9 cellular contexts compared by ENCODE assay signal in the genomic region with DNA sequence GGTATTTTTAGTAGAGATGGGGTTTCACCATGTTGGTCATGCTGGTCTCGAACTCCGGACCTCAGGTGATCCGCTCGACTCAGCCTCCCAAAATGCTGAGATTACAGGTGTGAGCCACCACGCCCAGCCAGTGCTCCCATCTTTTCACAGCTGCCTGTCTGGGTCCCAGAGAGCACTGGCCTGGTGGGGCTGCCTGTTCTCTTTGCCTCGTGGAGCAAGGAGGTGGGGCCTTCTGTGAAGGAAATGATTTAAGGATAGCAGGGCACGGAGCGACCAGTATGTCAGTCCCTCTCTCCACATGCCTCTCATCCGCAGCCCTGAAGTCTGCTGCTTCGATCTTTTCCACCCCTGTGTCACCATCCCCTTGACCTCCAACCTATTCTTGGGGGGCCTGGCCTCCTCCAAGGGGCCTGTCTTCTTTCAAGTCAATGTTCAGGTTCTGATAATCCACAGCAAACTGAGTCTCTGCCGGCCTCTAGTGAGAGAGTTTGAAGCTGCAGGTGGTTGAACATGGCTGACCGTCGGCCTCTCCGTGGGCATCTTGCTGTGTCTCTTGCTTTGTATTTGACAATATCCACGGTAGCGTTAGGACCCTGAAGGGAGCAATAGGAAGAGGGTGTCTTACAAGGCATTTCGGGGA. TPM values are rescaled to one million over a fixed set of nuclear protein-coding genes. Genes with fewer than 3 reads are reported as not detected.
DNase-seq lines count a peak whose midpoint lies in the region; ATAC-seq and TF ChIP-seq lines count a peak whose summit lies in the region.
"Had no signal": no experiment of that assay in that cellular context is flagged by ENCODE, and none has a peak within 500 bp of the region (broad histone marks: within the 10 kb centered on the region; RNA-seq: fewer than 3 reads in every experiment).

No MANE protein-coding gene starts in this region.

- no peak overlapping the region for H2BK120ac ChIP-seq in trophoblast cell (ENCODE audit: insufficient read depth, low read length, poor library complexity)

- CTCF ChIA-PET in Panc1 (lab: Charles Lee): interaction anchor here (0.7 to 1.4 kb wide), 3 partner anchors 36 to 69 kb away, joined by 3 to 8 read pairs (median 4); no protein-coding TSS in a partner anchor

- H3K4ac ChIP-seq in trophoblast cell (ENCODE audit: low read depth, low read length): no peak overlapping the region

- WGBS in trophoblast cell (ENCODE audit: extremely low coverage, insufficient coverage, insufficient read length): no CpG with 5 or more reads among the region's 17 CpGs

- no peak overlapping the region for H3K14ac ChIP-seq in trophoblast cell (ENCODE audit: low read length)

- no peaks in the 10 kb centered on the region for H3K79me1 ChIP-seq in trophoblast cell (ENCODE audit: low read length)

- H4K8ac ChIP-seq in trophoblast cell (ENCODE audit: low read depth, low read length): no peak overlapping the region

- peak; percentile 43 for TF ChIP-seq CTCF in GM06990 (IDR thresholded peaks at IDR 0.05; ENCODE audit: insufficient read depth, low read length, poor library complexity, severe bottlenecking)
- peak; percentile 88 for TF ChIP-seq CTCF in Panc1 (IDR thresholded peaks at IDR 0.05)

- no peak overlapping the region for H2BK5ac ChIP-seq in trophoblast cell (ENCODE audit: low read depth, low read length, poor library complexity)

- H3K18ac ChIP-seq in trophoblast cell (ENCODE audit: low read length): no peak overlapping the region

- H2BK12ac ChIP-seq in trophoblast cell (ENCODE audit: low read length): peak overlapping the region; percentile 24

- intact Hi-C loops in Panc1 (cut with micrococcal nuclease; ENCODE audit: unreplicated experiment): loop anchor here (1.0 kb wide), 1 partner anchor 63 kb away; no protein-coding TSS in a partner anchor

- H3K36me3 ChIP-seq in GM06990 (ENCODE audit: control insufficient read depth, insufficient read depth, low read length) (no peaks in the 10 kb centered on the region), Panc1 (ENCODE audit: control insufficient read depth, insufficient read depth, low read length) (no peaks in the 10 kb centered on the region), trophoblast cell (ENCODE audit: control insufficient read depth in 1 of 2, insufficient read depth in 2 of 2, low read length in 2 of 2) (peaks cover 9% of the 10 kb centered on the region in 2 experiments)

- H3K9me3 ChIP-seq in Panc1 (ENCODE audit: control insufficient read depth, insufficient read depth, low read depth, low read length): no peaks in the 10 kb centered on the region
- H3K9me3 ChIP-seq in trophoblast cell (ENCODE audit: insufficient read depth, low read depth, low read length): peaks cover 4% of the 10 kb centered on the region
- H3K9me3 ChIP-seq: mucosa of descending colon had no signal

- BruUV-seq in Panc1 (replicated peaks; lab: Mats Ljungman, UMichigan): no TSS peak

- H3K27ac ChIP-seq in Panc1 (ENCODE audit: low read length) (no peak overlapping the region), trophoblast cell (ENCODE audit: low read depth, low read length) (no peak overlapping the region)

- no peak overlapping the region for H3K4me2 ChIP-seq in trophoblast cell (ENCODE audit: low read length)

- H2AK5ac ChIP-seq in trophoblast cell (ENCODE audit: low read length): no peak overlapping the region

- H2AFZ ChIP-seq in trophoblast cell (ENCODE audit: insufficient read depth, low read length, poor library complexity): no peak overlapping the region

- H3K4me3 ChIP-seq in GM06990 (replicated peaks; ENCODE audit: low read depth, low read length): no peak overlapping the region
- H3K4me3 ChIP-seq in Panc1 (ENCODE audit: low read depth in 2 of 2, low read length in 2 of 2): no peak overlapping the region
- no peak overlapping the region for H3K4me3 ChIP-seq in trophoblast cell (ENCODE audit: low read depth, low read length)
- H3K4me3 ChIP-seq: mucosa of descending colon had no signal

- H4K12ac ChIP-seq in trophoblast cell (ENCODE audit: low read depth, low read length): no peak overlapping the region

- no peak overlapping the region for H3K23ac ChIP-seq in trophoblast cell (ENCODE audit: low read length)

- no peak overlapping the region for H4K91ac ChIP-seq in trophoblast cell (ENCODE audit: low read depth, low read length)

- no peak overlapping the region for H3K9ac ChIP-seq in trophoblast cell (ENCODE audit: low read length)

- H3K4me1 ChIP-seq in Panc1 (ENCODE audit: control insufficient read depth, insufficient read depth, low read length) (peaks cover 14% of the 10 kb centered on the region), trophoblast cell (ENCODE audit: control insufficient read depth in 1 of 2, insufficient read depth in 2 of 2, low read length in 2 of 2) (no peaks in the 10 kb centered on the region)

- DNase-seq in GM06990 (ENCODE audit: extremely low read depth, insufficient read length): no peak
- no peak for DNase-seq in Panc1 (ENCODE audit: low read depth, low spot score)
- peak; percentile 15 for DNase-seq in fibroblast of gingiva (ENCODE audit: low read depth)
- no peak for DNase-seq in trophoblast cell
- DNase-seq in ureter (ENCODE audit: low spot score): no peak

- H3K27me3 ChIP-seq in GM06990 (replicated peaks; ENCODE audit: control insufficient read depth, insufficient read depth, low read length) (no peaks in the 10 kb centered on the region), Panc1 (ENCODE audit: control insufficient read depth, insufficient read depth, low read length) (no peaks in the 10 kb centered on the region), trophoblast cell (ENCODE audit: insufficient read depth, low read length) (no peaks in the 10 kb centered on the region)

- POLR2A ChIA-PET in Panc1 (lab: Charles Lee): no interaction called here

- no peaks in the 10 kb centered on the region for H3K79me2 ChIP-seq in trophoblast cell (ENCODE audit: control insufficient read depth, insufficient read depth, low read length, poor library complexity)

- peak; percentile 87 for ATAC-seq in Panc1
- no peak for ATAC-seq in HG02885 (IDR thresholded peaks at IDR 0.05; ENCODE audit: poor library complexity, unreplicated experiment)
- no peak for ATAC-seq in GM18498 (IDR thresholded peaks at IDR 0.05; ENCODE audit: unreplicated experiment)
- no peak for ATAC-seq in HG02884 (IDR thresholded peaks at IDR 0.05; ENCODE audit: unreplicated experiment)
- ATAC-seq: mucosa of descending colon had no signal

- in situ Hi-C loops in Panc1 (cut with HindIII; ENCODE audit: low pct_unique_long_range_greater_than_20kb, low sequenced_read_pairs): no loop called here

RNA-seq across cellular contexts. Expression of a gene that starts 28.2 kb away (rescaled TPM):
- 68.3 TPM for total RNA-seq in Panc1 (2021; ENCODE audit: unreplicated experiment)
- 70.5 TPM for polyA plus RNA-seq in Panc1 (2012; ENCODE audit: insufficient read length)
- polyA plus RNA-seq in trophoblast cell (2013): 38.9 and 40.7 TPM in 2 replicates
- 100 TPM for total RNA-seq in ureter

RNA-seq across cellular contexts. Expression of a gene that starts 35.5 kb away (rescaled TPM):
- total RNA-seq in Panc1 (2021; ENCODE audit: unreplicated experiment) (73.5 TPM), ureter (15.9 TPM)
- polyA plus RNA-seq in Panc1 (2012; ENCODE audit: insufficient read length): 66.4 TPM
- polyA plus RNA-seq in trophoblast cell (2013): 69.8 and 75.6 TPM in 2 replicates
